Comparison of ENCODE assay signal across 10 cellular contexts in the genomic region with DNA sequence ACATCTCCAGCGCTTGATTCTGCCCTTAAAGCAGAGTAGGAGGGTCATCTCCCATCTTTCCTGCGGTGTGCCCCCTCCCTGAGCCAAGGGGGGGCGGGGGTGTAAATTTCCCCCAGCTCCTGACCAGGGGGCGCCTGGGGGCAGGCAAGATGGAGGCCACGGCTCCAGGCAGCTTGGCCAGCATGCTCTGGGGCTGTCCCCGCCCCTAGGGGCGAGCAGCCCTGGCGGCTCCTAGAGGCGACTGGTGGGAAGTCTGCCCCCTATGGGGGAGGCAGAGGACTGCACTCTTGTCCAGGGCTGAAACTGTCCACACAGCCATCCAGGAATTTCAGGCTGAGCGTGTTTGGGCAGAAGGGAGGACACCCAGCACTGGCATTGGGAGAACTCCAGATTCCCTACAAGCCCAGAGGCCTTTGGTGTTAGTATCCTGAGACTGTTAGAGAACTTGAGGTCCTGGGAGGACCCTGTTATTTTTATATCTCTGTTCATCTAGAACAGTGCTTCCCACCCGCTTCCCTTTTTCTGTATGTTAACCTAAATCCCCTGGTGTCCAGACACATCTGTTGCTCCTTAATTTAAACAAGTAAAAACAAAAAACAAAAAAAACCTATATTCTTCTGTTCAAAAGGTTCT. TPM values are rescaled to one million over a fixed set of nuclear protein-coding genes. Genes with fewer than 3 reads are reported as not detected.
DNase-seq lines count a peak whose midpoint lies in the region; ATAC-seq and TF ChIP-seq lines count a peak whose summit lies in the region.
"Had no signal": no experiment of that assay in that cellular context is flagged by ENCODE, and none has a peak within 500 bp of the region (broad histone marks: within the 10 kb centered on the region; RNA-seq: fewer than 3 reads in every experiment).

No MANE protein-coding gene starts in this region.

- intact Hi-C loops in IMR-90 (cut with micrococcal nuclease): no loop called here

- no peak for TF ChIP-seq POLR2A in IMR-90 (IDR thresholded peaks at IDR 0.05; ENCODE audit: low read depth, low read length)

- H3K4me2 ChIP-seq in IMR-90 (ENCODE audit: low read depth, low read length): no peak overlapping the region

- H3K23ac ChIP-seq in IMR-90 (ENCODE audit: low read depth, low read length): no peak overlapping the region

- H3K4me3 Mint-ChIP-seq in activated naive CD8-positive, alpha-beta T cell treated with anti-CD3 and anti-CD28 coated beads, Interleukin-2, amount 50 U/mL, for 24 hours: no peak overlapping the region
- no peak overlapping the region for H3K4me3 Mint-ChIP-seq in mesothelial cell of epicardium
- H3K4me3 Mint-ChIP-seq in T-helper 2 cell treated with Interferon-gamma antibody and Interleukin-4, amounts not matched to agents 5 μg/mL and 100 μg/mL, for 36 hours: no peak overlapping the region

- peak; percentile 64 for DNase-seq in ELF-1 (ENCODE audit: low read depth, low spot score)
- no peak for DNase-seq in IMR-90
- DNase-seq in activated naive CD8-positive, alpha-beta T cell treated with anti-CD3 and anti-CD28 coated beads, Interleukin-2, amount 50 U/mL, for 24 hours: peak; percentile 21
- DNase-seq in mesothelial cell of epicardium (ENCODE audit: low spot score in 2 of 2, unreplicated experiment in 2 of 2): peak in 1 of 2 experiments; percentile 35
- no peak for DNase-seq in T-helper 2 cell treated with Interferon-gamma antibody and Interleukin-4, amounts not matched to agents 5 μg/mL and 100 μg/mL, for 36 hours (ENCODE audit: low spot score)
- no peak for DNase-seq in ureter (ENCODE audit: low spot score)
- no peak for DNase-seq in SIG-M5 (lab: John Stamatoyannopoulos, UW)
- DNase-seq: tibial artery had no signal

- H2AK9ac ChIP-seq in IMR-90 (replicated peaks; ENCODE audit: low read depth, low read length, poor library complexity): no peak overlapping the region

- no peaks in the 10 kb centered on the region for H3K4me1 ChIP-seq in IMR-90 (ENCODE audit: control insufficient read depth, insufficient read depth, low read length)
- H3K4me1 ChIP-seq: SJSA1, tibial artery had no signal

- BruUV-seq in IMR-90 (replicated peaks; lab: Mats Ljungman, UMichigan): no TSS peak

- H3K18ac ChIP-seq in IMR-90 (ENCODE audit: low read depth, low read length): no peak overlapping the region

- no peaks in the 10 kb centered on the region for H3K9me3 ChIP-seq in IMR-90 (ENCODE audit: control insufficient read depth, insufficient read depth, low read length)
- H3K9me3 ChIP-seq: SJSA1, tibial artery had no signal

- H4K5ac ChIP-seq in IMR-90 (ENCODE audit: low read depth, low read length): no peak overlapping the region

- H3K27ac Mint-ChIP-seq in activated naive CD8-positive, alpha-beta T cell treated with anti-CD3 and anti-CD28 coated beads, Interleukin-2, amount 50 U/mL, for 24 hours: no peak overlapping the region
- H3K27ac Mint-ChIP-seq in mesothelial cell of epicardium: no peak overlapping the region
- H3K27ac Mint-ChIP-seq in T-helper 2 cell treated with Interferon-gamma antibody and Interleukin-4, amounts not matched to agents 5 μg/mL and 100 μg/mL, for 36 hours: no peak overlapping the region

- no peak overlapping the region for H2BK5ac ChIP-seq in IMR-90 (ENCODE audit: low read depth, low read length, poor library complexity, severe bottlenecking)

- no peak overlapping the region for H2AFZ ChIP-seq in IMR-90 (replicated peaks; ENCODE audit: low read length, poor library complexity)

- H2AK5ac ChIP-seq in IMR-90 (ENCODE audit: low read depth, low read length): no peak overlapping the region

- POLR2A ChIA-PET in IMR-90 (lab: Charles Lee; ENCODE audit: unreplicated experiment): no interaction called here

- no peaks in the 10 kb centered on the region for H3K79me1 ChIP-seq in IMR-90 (ENCODE audit: low read depth in 1 of 2, low read length in 2 of 2)

- H3K9ac ChIP-seq in IMR-90 (ENCODE audit: low read depth, low read length): no peak overlapping the region

- H3K9me1 ChIP-seq in IMR-90 (ENCODE audit: insufficient read depth, low read length): no peaks in the 10 kb centered on the region

- H2BK20ac ChIP-seq in IMR-90 (ENCODE audit: low read depth, low read length): no peak overlapping the region

- no peak overlapping the region for H4K91ac ChIP-seq in IMR-90 (ENCODE audit: insufficient read depth, low read depth, low read length)

- in situ Hi-C loops in IMR-90 (cut with MboI; ENCODE audit: low sequenced_read_pairs): no loop called here

- ATAC-seq in IMR-90 (ENCODE audit: low read depth): no peak
- ATAC-seq in activated naive CD8-positive, alpha-beta T cell treated with anti-CD3 and anti-CD28 coated beads, Interleukin-2, amount 50 U/mL, for 24 hours: no peak

- H3K27me3 ChIP-seq in IMR-90 (ENCODE audit: control insufficient read depth, insufficient read depth, low read length): peaks cover 30% of the 10 kb centered on the region
- H3K27me3 ChIP-seq: SJSA1 had no signal

- no peak overlapping the region for H2BK120ac ChIP-seq in IMR-90 (ENCODE audit: low read depth, low read length)

- no peak for TF ChIP-seq RAD21 in IMR-90 (IDR thresholded peaks at IDR 0.05; ENCODE audit: low read length)

- no peak overlapping the region for H3K56ac ChIP-seq in IMR-90 (ENCODE audit: extremely low read depth, insufficient read depth, low read length)

- WGBS in IMR-90 (ENCODE audit: extremely low coverage in 2 of 2, insufficient read length in 1 of 2), 2 experiments: 87% methylated on average over 6 of the region's 11 CpGs; no CpG with 5 or more reads in 1 of the 2 experiments

- CTCF ChIA-PET in IMR-90 (lab: Yijun Ruan, JAX): interaction anchor here (0.8 kb wide), 1 partner anchor 12 kb away, joined by 3 read pairs; no protein-coding TSS in a partner anchor

- no peak overlapping the region for H3K4me3 ChIP-seq in IMR-90 (ENCODE audit: insufficient read depth, low read depth, low read length)
- H3K4me3 ChIP-seq: SJSA1, skin epidermis, tibial artery had no signal

- no peaks in the 10 kb centered on the region for H3K9me3 Mint-ChIP-seq in activated naive CD8-positive, alpha-beta T cell treated with anti-CD3 and anti-CD28 coated beads, Interleukin-2, amount 50 U/mL, for 24 hours
- no peaks in the 10 kb centered on the region for H3K9me3 Mint-ChIP-seq in mesothelial cell of epicardium
- H3K9me3 Mint-ChIP-seq in T-helper 2 cell treated with Interferon-gamma antibody and Interleukin-4, amounts not matched to agents 5 μg/mL and 100 μg/mL, for 36 hours: peaks cover 7% of the 10 kb centered on the region

- H3K4me1 Mint-ChIP-seq in activated naive CD8-positive, alpha-beta T cell treated with anti-CD3 and anti-CD28 coated beads, Interleukin-2, amount 50 U/mL, for 24 hours: peaks cover 10% of the 10 kb centered on the region
- no peaks in the 10 kb centered on the region for H3K4me1 Mint-ChIP-seq in mesothelial cell of epicardium
- H3K4me1 Mint-ChIP-seq in T-helper 2 cell treated with Interferon-gamma antibody and Interleukin-4, amounts not matched to agents 5 μg/mL and 100 μg/mL, for 36 hours (ENCODE audit: low read depth): peaks cover 10% of the 10 kb centered on the region

- H4K20me1 ChIP-seq in IMR-90 (ENCODE audit: insufficient read depth, low read length): no peaks in the 10 kb centered on the region

- H3K27me3 Mint-ChIP-seq in activated naive CD8-positive, alpha-beta T cell treated with anti-CD3 and anti-CD28 coated beads, Interleukin-2, amount 50 U/mL, for 24 hours: no peaks in the 10 kb centered on the region
- H3K27me3 Mint-ChIP-seq in mesothelial cell of epicardium (ENCODE audit: low read depth): peaks cover 12% of the 10 kb centered on the region
- H3K27me3 Mint-ChIP-seq in T-helper 2 cell treated with Interferon-gamma antibody and Interleukin-4, amounts not matched to agents 5 μg/mL and 100 μg/mL, for 36 hours (ENCODE audit: low read depth): peaks cover 9% of the 10 kb centered on the region

- H3K36me3 ChIP-seq in IMR-90 (ENCODE audit: control insufficient read depth, insufficient read depth, low read length): no peaks in the 10 kb centered on the region
- H3K36me3 ChIP-seq: SJSA1, tibial artery had no signal

- peak; percentile 21; the same call in 1 of the 2 replicates for TF ChIP-seq CTCF in IMR-90 (conservative IDR thresholded peaks at IDR 0.05; ENCODE audit: low read depth, low read length)
- TF ChIP-seq CTCF in mesothelial cell of epicardium (IDR thresholded peaks at IDR 0.05; ENCODE audit: unreplicated experiment): peak; percentile 64

- no peak overlapping the region for H4K8ac ChIP-seq in IMR-90 (ENCODE audit: low read depth in 2 of 2, low read length in 2 of 2)

- H3K4ac ChIP-seq in IMR-90 (ENCODE audit: low read depth, low read length): no peak overlapping the region

- no peak overlapping the region for H2BK15ac ChIP-seq in IMR-90 (ENCODE audit: low read depth, low read length)

- H3K27ac ChIP-seq in IMR-90 (ENCODE audit: insufficient read depth, low read length): no peak overlapping the region
- H3K27ac ChIP-seq: SJSA1, skin epidermis, tibial artery had no signal

- no peak overlapping the region for H3K14ac ChIP-seq in IMR-90 (replicated peaks; ENCODE audit: low read depth, low read length)

- no peaks in the 10 kb centered on the region for H3K36me3 Mint-ChIP-seq in activated naive CD8-positive, alpha-beta T cell treated with anti-CD3 and anti-CD28 coated beads, Interleukin-2, amount 50 U/mL, for 24 hours (ENCODE audit: low read depth)
- H3K36me3 Mint-ChIP-seq in mesothelial cell of epicardium: no peaks in the 10 kb centered on the region
- H3K36me3 Mint-ChIP-seq in T-helper 2 cell treated with Interferon-gamma antibody and Interleukin-4, amounts not matched to agents 5 μg/mL and 100 μg/mL, for 36 hours (ENCODE audit: low read depth): no peaks in the 10 kb centered on the region

- dilution Hi-C loops in IMR-90 (cut with HindIII; ENCODE audit: low sequenced_read_pairs, unreplicated experiment): no loop called here

TF ChIP-seq in IMR-90, 13 proteins besides CTCF, POLR2A, EP300 and RAD21:
- TF ChIP-seq MAZ (IDR thresholded peaks at IDR 0.05; ENCODE audit: borderline replicate concordance, low read depth, low read length) (no peak), BHLHE40 (IDR thresholded peaks at IDR 0.05; ENCODE audit: low read depth, low read length) (no peak)

RNA-seq across cellular contexts. Expression of a gene that starts 4.6 kb away (rescaled TPM):
- total RNA-seq in IMR-90 (2012; rRNA removed) (not detected in 2 replicates), mesothelial cell of epicardium (not detected in 3 replicates), ureter (not detected)
- polyA plus RNA-seq in IMR-90 (2012; rRNA removed): not detected in 2 replicates
- not detected in 2 replicates for polyA plus RNA-seq in IMR-90 (2012; cell fraction: cytosol; rRNA removed)
- not detected in 2 replicates for polyA plus RNA-seq in IMR-90 (2012; cell fraction: nucleus; rRNA removed; ENCODE audit: low replicate concordance)
- total RNA-seq: SJSA1 had no signal

RNA-seq across cellular contexts. Expression of a gene that starts 26.9 kb away (rescaled TPM):
- total RNA-seq in IMR-90 (2012; rRNA removed): 5.2 and 6.4 TPM in 2 replicates
- polyA plus RNA-seq in IMR-90 (2012; rRNA removed): 10.3 and 10.6 TPM in 2 replicates
- polyA plus RNA-seq in IMR-90 (2012; cell fraction: cytosol; rRNA removed): 4.0 and 5.4 TPM in 2 replicates
- polyA plus RNA-seq in IMR-90 (2012; cell fraction: nucleus; rRNA removed; ENCODE audit: low replicate concordance): 33.6 and 39.3 TPM in 2 replicates
- total RNA-seq in mesothelial cell of epicardium: 15.0 to 17.4 TPM (median 16.5 TPM) in 3 replicates
- 27.9 TPM for total RNA-seq in ureter

Comparison
In these comparisons a context has a peak if more than half of its experiments do, and no peak if none do; other contexts are left out.
1. DNase-seq: peak in ELF-1 (single experiment) and activated naive CD8-positive, alpha-beta T cell treated with anti-CD3 and anti-CD28 coated beads, Interleukin-2, amount 50 U/mL, for 24 hours (single experiment); none in IMR-90 (single experiment), T-helper 2 cell treated with Interferon-gamma antibody and Interleukin-4, amounts not matched to agents 5 μg/mL and 100 μg/mL, for 36 hours (single experiment), ureter (single experiment) and SIG-M5 (single experiment).